Comparison of ENCODE assay signal across 9 cellular contexts in the genomic region with DNA sequence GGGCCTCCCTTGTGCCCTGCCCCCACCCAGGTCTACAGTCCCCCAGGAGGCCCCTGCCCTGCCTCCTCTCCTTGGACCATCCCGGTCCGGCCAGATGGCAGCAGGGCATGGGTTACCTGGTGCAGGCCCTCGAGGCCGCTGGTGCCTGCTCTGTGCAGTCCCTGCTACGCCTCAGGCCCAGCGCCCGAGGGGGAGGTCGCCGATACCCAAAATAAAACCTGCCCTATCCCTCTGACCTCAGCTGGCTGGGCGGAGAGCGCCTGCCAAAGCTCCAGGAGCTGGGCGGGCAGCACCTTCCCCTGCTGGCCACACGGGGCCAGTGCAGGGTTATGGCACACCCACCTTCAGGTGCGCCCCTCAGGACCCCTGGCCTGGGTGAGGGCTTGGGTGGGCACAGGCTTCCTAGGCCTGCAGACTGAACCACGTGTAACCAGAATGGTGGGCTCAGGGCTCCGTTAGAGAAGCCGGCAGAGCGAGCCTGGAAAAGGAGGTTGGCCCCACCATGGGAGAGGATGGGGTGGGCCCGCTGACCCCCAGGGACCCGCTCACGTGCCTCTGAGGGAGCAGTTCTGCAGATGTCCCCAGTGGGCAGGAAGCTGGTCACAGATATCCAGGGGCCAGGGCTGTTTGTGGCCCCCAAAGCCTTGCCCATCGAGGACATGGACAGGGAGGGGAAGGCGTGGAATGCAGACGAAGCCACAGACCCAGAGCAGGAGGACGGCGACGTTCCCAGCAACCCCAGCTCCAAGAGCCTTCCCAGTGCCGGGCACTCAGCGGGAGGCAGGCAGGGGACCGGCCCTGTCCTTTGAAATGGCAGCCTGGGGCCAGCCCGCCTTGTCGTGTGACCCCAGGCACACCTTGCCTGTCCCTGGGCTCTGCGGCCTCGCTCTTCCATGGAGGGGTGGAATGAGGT. TPM values are rescaled to one million over a fixed set of nuclear protein-coding genes. Genes with fewer than 3 reads are reported as not detected.
DNase-seq lines count a peak whose midpoint lies in the region; ATAC-seq, FAIRE-seq and TF ChIP-seq lines count a peak whose summit lies in the region.
"Had no signal": no experiment of that assay in that cellular context is flagged by ENCODE, and none has a peak within 500 bp of the region (broad histone marks: within the 10 kb centered on the region; RNA-seq: fewer than 3 reads in every experiment).

No MANE protein-coding gene starts in this region.

- FAIRE-seq in A549 (lab: Jason Lieb, UNC) = no peak

- H2BK120ac ChIP-seq in mesenchymal stem cell (ENCODE audit: low read depth, low read length) = no peak overlapping the region

- no peak overlapping the region for H3K9ac ChIP-seq in mesenchymal stem cell (ENCODE audit: low read length)

- H3K27ac ChIP-seq in A549 (no peak overlapping the region), mesenchymal stem cell (ENCODE audit: low read length, poor library complexity, severe bottlenecking) (no peak overlapping the region)

- in situ Hi-C loops in GM13977 (cut with MboI; ENCODE audit: low pct_unique_long_range_greater_than_20kb, low sequenced_read_pairs, unreplicated experiment) = no loop called here

- no peak overlapping the region for H3K18ac ChIP-seq in mesenchymal stem cell (ENCODE audit: low read depth in 1 of 2, low read length in 2 of 2)

- H3K14ac ChIP-seq in mesenchymal stem cell (ENCODE audit: low read length in 2 of 2) = no peak overlapping the region

- TF ChIP-seq CTCF in A549 (IDR thresholded peaks at IDR 0.05) = no peak
- TF ChIP-seq CTCF in GM13977 (IDR thresholded peaks at IDR 0.05; ENCODE audit: extremely low read depth, insufficient read depth, missing control alignments) = peak; percentile 40
- TF ChIP-seq CTCF in cardiac fibroblast (IDR thresholded peaks at IDR 0.05; ENCODE audit: low read depth, low read length) = peak; percentile 68

- no peak overlapping the region for H3K4me2 ChIP-seq in A549
- no peak overlapping the region for H3K4me2 ChIP-seq in mesenchymal stem cell (ENCODE audit: low read length, poor library complexity, severe bottlenecking)

- no peak for TF ChIP-seq POLR2A in A549 (IDR thresholded peaks at IDR 0.05; ENCODE audit: low read length)

- H3K27me3 ChIP-seq in mesenchymal stem cell (ENCODE audit: control insufficient read depth in 1 of 2, insufficient read depth in 1 of 2, low read length in 2 of 2) = peaks cover 9 to 40% of the 10 kb centered on the region in 2 experiments

- no peaks in the 10 kb centered on the region for H3K79me1 ChIP-seq in mesenchymal stem cell (replicated peaks; ENCODE audit: low read length, poor library complexity, severe bottlenecking)

- H3K4me1 ChIP-seq in A549 = no peaks in the 10 kb centered on the region
- peaks cover 2% of the 10 kb centered on the region for H3K4me1 ChIP-seq in mesenchymal stem cell (ENCODE audit: control insufficient read depth, insufficient read depth, low read depth, low read length)

- no peak overlapping the region for H2AFZ ChIP-seq in mesenchymal stem cell (ENCODE audit: low read depth, low read length)

- WGBS in A549 (ENCODE audit: missing lambda C conversion rate) = 55% methylated on average over 17 of the region's 34 CpGs
- 82% methylated on average over 29 of the region's 34 CpGs for WGBS in mesenchymal stem cell

- CTCF ChIA-PET in A549 (lab: Yijun Ruan, JAX) = interaction anchor here (0.6 to 6.3 kb wide), 17 partner anchors 17 to 234 kb away, joined by 3 to 65 read pairs (median 4); a partner anchor contains a TSS

- H2AK5ac ChIP-seq in mesenchymal stem cell (ENCODE audit: low read length, severe bottlenecking) = no peak overlapping the region

- TF ChIP-seq RAD21 in A549 (conservative IDR thresholded peaks at IDR 0.05 in 1 of 2, IDR thresholded peaks at IDR 0.05 in 1 of 2) = no peak

- H3K4me3 ChIP-seq in A549 (no peak overlapping the region), cardiac fibroblast (replicated peaks in 1 of 2; ENCODE audit: low read depth in 2 of 2, low read length in 2 of 2) (no peak overlapping the region), mesenchymal stem cell (ENCODE audit: insufficient read depth in 1 of 2, low read depth in 1 of 2, low read length in 2 of 2) (no peak overlapping the region)

- H3K4ac ChIP-seq in mesenchymal stem cell (ENCODE audit: low read depth in 1 of 2, low read length in 2 of 2) = no peak overlapping the region

- TF ChIP-seq EP300 in A549 (IDR thresholded peaks at IDR 0.05) = no peak

- peak overlapping the region; percentile 12 for H4K91ac ChIP-seq in mesenchymal stem cell (ENCODE audit: low read length)

- DNase-seq in A549 (ENCODE audit: low read depth in 1 of 2, low spot score in 1 of 2) = no peak
- peak; percentile 53 for DNase-seq in GM13977 (ENCODE audit: low spot score)
- no peak for DNase-seq in cardiac fibroblast (ENCODE audit: low read depth in 2 of 2)
- DNase-seq in mesenchymal stem cell = no peak
- DNase-seq in mucosa of gallbladder (ENCODE audit: low spot score) = no peak
- DNase-seq: NCI-H69 had no signal

- no peaks in the 10 kb centered on the region for H3K36me3 ChIP-seq in mesenchymal stem cell (ENCODE audit: control insufficient read depth in 1 of 2, insufficient read depth in 2 of 2, low read depth in 1 of 2, low read length in 2 of 2)

- no peak overlapping the region for H2BK12ac ChIP-seq in mesenchymal stem cell (ENCODE audit: low read length in 2 of 2)

- H4K8ac ChIP-seq in mesenchymal stem cell (ENCODE audit: low read length) = no peak overlapping the region

- no peak overlapping the region for H2BK5ac ChIP-seq in mesenchymal stem cell (ENCODE audit: low read depth, low read length, poor library complexity, severe bottlenecking)

- H3K9me3 ChIP-seq in A549 (no peaks in the 10 kb centered on the region), mesenchymal stem cell (ENCODE audit: control insufficient read depth, low read length) (no peaks in the 10 kb centered on the region)

- H3K23ac ChIP-seq in mesenchymal stem cell (ENCODE audit: low read length in 2 of 2) = no peak overlapping the region

- POLR2A ChIA-PET in A549 (lab: Yijun Ruan, JAX) = no interaction called here

- peak; percentile 52 to 76; a peak in 5 of 6 replicates for ATAC-seq in A549
- ATAC-seq in GM18511 (IDR thresholded peaks at IDR 0.05; ENCODE audit: unreplicated experiment) = no peak
- ATAC-seq in HG03354 (IDR thresholded peaks at IDR 0.05; ENCODE audit: poor library complexity, severe bottlenecking, unreplicated experiment) = no peak
- no peak for ATAC-seq in HG03039 (IDR thresholded peaks at IDR 0.05; ENCODE audit: unreplicated experiment)

- no peak overlapping the region for H2BK15ac ChIP-seq in mesenchymal stem cell (ENCODE audit: low read depth, poor library complexity, severe bottlenecking)

TF ChIP-seq in A549, 52 proteins besides CTCF, POLR2A, EP300 and RAD21:
- TF ChIP-seq HOXB13 (CRISPR knock-in tag; IDR thresholded peaks at IDR 0.05; ENCODE audit: low read depth) (no peak), FOSB (CRISPR knock-in tag; IDR thresholded peaks at IDR 0.05) (no peak), HDAC2 (IDR thresholded peaks at IDR 0.05) (no peak), CHD2 (IDR thresholded peaks at IDR 0.05; ENCODE audit: low read length, partially characterized antibody) (no peak), HEYL (CRISPR knock-in tag; IDR thresholded peaks at IDR 0.05) (no peak), NFE2L2 (conservative IDR thresholded peaks at IDR 0.05; ENCODE audit: low read length) (no peak), EHF (CRISPR knock-in tag; IDR thresholded peaks at IDR 0.05) (no peak)

RNA-seq across cellular contexts. Expression of a gene that starts 1.7 kb away (rescaled TPM):
- not detected in 2 replicates for polyA plus RNA-seq in A549 (2011; rRNA removed)
- 0.07 TPM in 1 of 2 replicates, not detected in the other for polyA plus RNA-seq in A549 (2012; cell fraction: cytosol; rRNA removed)
- polyA plus RNA-seq in A549 (2012; cell fraction: nucleus; rRNA removed) = not detected in 2 replicates
- polyA plus RNA-seq in A549 (2017; fragmentation: RNase III; extraction: RNeasy Plus Mini Kit Qiagen cat#74134 plus additional on column Dnase treatment) = 0.15 TPM in 1 of 3 replicates, not detected in the others
- not detected in 2 replicates for polyA minus RNA-seq in A549 (2011; rRNA and poly(A)+ RNA removed)
- polyA plus RNA-seq in mesenchymal stem cell (2013, experiment 1 of 2) = not detected
- not detected for polyA plus RNA-seq in mesenchymal stem cell (2013, experiment 2 of 2)
- total RNA-seq in mucosa of gallbladder = 1.5 TPM

RNA-seq across cellular contexts. Expression of a gene that starts 26.1 kb away (rescaled TPM):
- polyA plus RNA-seq in A549 (2011; rRNA removed) (not detected in 2 replicates), A549 (2017; fragmentation: RNase III; extraction: RNeasy Plus Mini Kit Qiagen cat#74134 plus additional on column Dnase treatment) (not detected in 3 replicates)
- polyA plus RNA-seq in A549 (2012; cell fraction: cytosol; rRNA removed) = not detected in 2 replicates
- polyA plus RNA-seq in A549 (2012; cell fraction: nucleus; rRNA removed) = 0.02 TPM in 1 of 2 replicates, not detected in the other
- not detected in 2 replicates for polyA minus RNA-seq in A549 (2011; rRNA and poly(A)+ RNA removed)
- not detected for polyA plus RNA-seq in mesenchymal stem cell (2013, experiment 1 of 2)
- not detected for polyA plus RNA-seq in mesenchymal stem cell (2013, experiment 2 of 2)
- total RNA-seq in mucosa of gallbladder = not detected

RNA-seq across cellular contexts. Expression of a gene that starts 29.4 kb away (rescaled TPM):
- polyA plus RNA-seq in A549 (2011; rRNA removed) (60.0 and 77.7 TPM in 2 replicates), A549 (2017; fragmentation: RNase III; extraction: RNeasy Plus Mini Kit Qiagen cat#74134 plus additional on column Dnase treatment) (151 to 160 TPM (median 160 TPM) in 3 replicates)
- 301 and 333 TPM in 2 replicates for polyA plus RNA-seq in A549 (2012; cell fraction: cytosol; rRNA removed)
- 233 and 242 TPM in 2 replicates for polyA plus RNA-seq in A549 (2012; cell fraction: nucleus; rRNA removed)
- 64.6 and 69.0 TPM in 2 replicates for polyA minus RNA-seq in A549 (2011; rRNA and poly(A)+ RNA removed)
- 100 TPM for polyA plus RNA-seq in mesenchymal stem cell (2013, experiment 1 of 2)
- polyA plus RNA-seq in mesenchymal stem cell (2013, experiment 2 of 2) = 102 TPM
- total RNA-seq in mucosa of gallbladder = 54.8 TPM

Comparison
In these comparisons a context has a peak if more than half of its experiments do, and no peak if none do; other contexts are left out.
1. ATAC-seq: peak in A549 (2 of 2); none in GM18511 (single experiment), HG03354 (single experiment) and HG03039 (single experiment).